Comparison of ENCODE assay signal across 1 cellular context in the genomic region with DNA sequence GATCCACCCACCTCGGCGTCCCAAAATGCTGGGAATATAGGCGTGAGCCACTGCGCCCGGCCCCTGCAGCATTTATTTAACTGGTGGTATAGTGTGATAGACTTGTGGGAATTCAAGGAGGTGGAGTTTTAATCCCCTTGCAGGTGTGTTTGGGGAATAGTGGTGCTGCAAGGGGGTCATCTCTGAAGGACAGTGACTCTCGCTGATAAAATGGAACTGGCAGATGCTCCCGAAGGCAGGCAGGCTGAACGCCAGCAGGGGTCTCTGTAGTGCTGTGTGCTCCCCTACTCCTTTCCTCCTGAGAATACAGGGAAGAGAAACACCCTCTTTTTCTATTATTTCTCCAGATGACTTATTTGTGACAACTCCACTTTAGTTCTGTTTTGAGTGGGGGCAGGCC.
A peak's percentile ranks its signal among the peaks of the same experiment; 100 is the strongest.
TF ChIP-seq lines count a peak whose summit lies in the region.

No MANE protein-coding gene starts in this region.

TF ChIP-seq in K562, 482 proteins besides CTCF, POLR2A, EP300 and RAD21 (continues in another document):
- TF ChIP-seq ZNF830 (CRISPR knock-in tag; IDR thresholded peaks at IDR 0.05) (no peak), CHD2 (IDR thresholded peaks at IDR 0.05; ENCODE audit: low read depth, low read length) (no peak), COPS2 (conservative IDR thresholded peaks at IDR 0.05) (no peak), FOSL1 (tag; conservative IDR thresholded peaks at IDR 0.05) (no peak), GATAD2B (IDR thresholded peaks at IDR 0.05; ENCODE audit: borderline replicate concordance) (peak; percentile 26; the same call in 1 of the 2 replicates), MCM7 (IDR thresholded peaks at IDR 0.05) (no peak), JUND (IDR thresholded peaks at IDR 0.05; ENCODE audit: borderline replicate concordance, low read depth, low read length) (0 out of 2 replicates have a peak, but pooled peaks have one; percentile 3), JUND (tag; IDR thresholded peaks at IDR 0.05; ENCODE audit: borderline replicate concordance, low read depth, low read length) (no peak; the same call in 2 of the 3 replicates), ZNF12 (CRISPR knock-in tag; IDR thresholded peaks at IDR 0.05) (no peak), DIDO1 (tag; IDR thresholded peaks at IDR 0.05; ENCODE audit: low read depth) (no peak), HLTF (IDR thresholded peaks at IDR 0.05) (no peak), HMG20A (CRISPR knock-in tag; conservative IDR thresholded peaks at IDR 0.05) (no peak), MITF (IDR thresholded peaks at IDR 0.05) (no peak), ZNF431 (CRISPR knock-in tag; IDR thresholded peaks at IDR 0.05) (no peak), HDAC1 (IDR thresholded peaks at IDR 0.05) (no peak), ATF7 (IDR thresholded peaks at IDR 0.05) (0 out of 2 replicates have a peak, but pooled peaks have one; percentile 14), SRSF1 (IDR thresholded peaks at IDR 0.05; ENCODE audit: low read depth, low read length) (no peak), KAT7 (CRISPR knock-in tag; IDR thresholded peaks at IDR 0.05; ENCODE audit: borderline replicate concordance) (no peak), ZNF639 (CRISPR knock-in tag; conservative IDR thresholded peaks at IDR 0.05 in 1 of 2, IDR thresholded peaks at IDR 0.05 in 1 of 2) (no peak), DMBX1 (CRISPR knock-in tag; IDR thresholded peaks at IDR 0.05; ENCODE audit: borderline replicate concordance) (no peak), ZNF174 (CRISPR knock-in tag; IDR thresholded peaks at IDR 0.05) (no peak), PHB (CRISPR knock-in tag; IDR thresholded peaks at IDR 0.05) (no peak), CTBP1 (IDR thresholded peaks at IDR 0.05; ENCODE audit: borderline replicate concordance) (peak; percentile 54), YY1 (IDR thresholded peaks at IDR 0.05; ENCODE audit: borderline replicate concordance in 1 of 3, control insufficient read depth in 1 of 3, extremely low read depth in 1 of 3, insufficient read depth in 3 of 3, insufficient read length in 1 of 3, insufficient replicate concordance in 2 of 3, low read depth in 1 of 3, low read length in 2 of 3) (peak in 1 of 3 experiments; percentile 34), BACH1 (tag; IDR thresholded peaks at IDR 0.05) (0 out of 2 replicates have a peak, but pooled peaks have one; percentile 16), MIER1 (IDR thresholded peaks at IDR 0.05; ENCODE audit: low read depth) (no peak), NFYB (IDR thresholded peaks at IDR 0.05; ENCODE audit: extremely low read depth, insufficient read length) (no peak), ILF3 (IDR thresholded peaks at IDR 0.05; ENCODE audit: borderline replicate concordance) (no peak), TBL1XR1 (IDR thresholded peaks at IDR 0.05; ENCODE audit: low read length in 2 of 2) (no peak), KLF13 (tag; IDR thresholded peaks at IDR 0.05; ENCODE audit: borderline replicate concordance, low read depth) (peak; percentile 17; the same call in 1 of the 2 replicates), SMARCA5 (IDR thresholded peaks at IDR 0.05) (no peak), GTF2F1 (IDR thresholded peaks at IDR 0.05; ENCODE audit: low read depth, low read length) (no peak), ATF1 (CRISPR knock-in tag; IDR thresholded peaks at IDR 0.05) (no peak), ATF1 (tag; IDR thresholded peaks at IDR 0.05) (0 out of 2 replicates have a peak, but pooled peaks have one; percentile 12), DEAF1 (CRISPR knock-in tag; IDR thresholded peaks at IDR 0.05) (peak; percentile 83), CTCFL (IDR thresholded peaks at IDR 0.05; ENCODE audit: borderline replicate concordance, insufficient read depth, low read depth, low read length, poor library complexity, severe bottlenecking) (peak; percentile 81), CAMTA2 (CRISPR knock-in tag; conservative IDR thresholded peaks at IDR 0.05) (no peak), KLF16 (IDR thresholded peaks at IDR 0.05) (peak; percentile 70), FOXO4 (CRISPR knock-in tag; IDR thresholded peaks at IDR 0.05) (no peak), SNIP1 (IDR thresholded peaks at IDR 0.05; ENCODE audit: low read depth) (no peak), NR3C1 (CRISPR knock-in tag; IDR thresholded peaks at IDR 0.05) (no peak), CBX8 (IDR thresholded peaks at IDR 0.05; ENCODE audit: borderline replicate concordance, extremely low read depth, low read depth, low read length, poor library complexity, severe bottlenecking) (no peak), SP2 (IDR thresholded peaks at IDR 0.05; ENCODE audit: extremely low read depth, low read depth, low read length, poor library complexity, severe bottlenecking) (no peak), RCOR1 (IDR thresholded peaks at IDR 0.05; ENCODE audit: borderline replicate concordance in 1 of 2, low read depth in 2 of 2, low read length in 2 of 2) (peak in 1 of 2 experiments; percentile 70; a peak in 2 of 4 replicates), TOE1 (IDR thresholded peaks at IDR 0.05; ENCODE audit: borderline replicate concordance) (no peak), TOE1 (CRISPR knock-in tag; IDR thresholded peaks at IDR 0.05; ENCODE audit: borderline replicate concordance, low read depth) (no peak), MYC (IDR thresholded peaks at IDR 0.05; ENCODE audit: low read depth, low read length) (0 out of 2 replicates have a peak, but pooled peaks have one; percentile 19), MYC (CRISPR knock-in tag; IDR thresholded peaks at IDR 0.05; ENCODE audit: borderline replicate concordance, low read depth) (no peak), ZNF644 (tag; IDR thresholded peaks at IDR 0.05; ENCODE audit: low read depth) (no peak), CC2D1A (IDR thresholded peaks at IDR 0.05) (no peak), STAT5B (CRISPR knock-in tag; IDR thresholded peaks at IDR 0.05) (no peak), KDM1A (IDR thresholded peaks at IDR 0.05) (peak; percentile 34 to 40; a peak in 2 of 4 replicates), NONO (IDR thresholded peaks at IDR 0.05; ENCODE audit: low read depth in 2 of 2, low read length in 1 of 2) (0 out of 4 replicates have a peak, but pooled peaks of 1 of the 2 experiments have one; percentile 28), SAFB (IDR thresholded peaks at IDR 0.05; ENCODE audit: borderline replicate concordance, low read depth, low read length) (no peak), MTA3 (IDR thresholded peaks at IDR 0.05; ENCODE audit: borderline replicate concordance) (peak; percentile 41; the same call in 1 of the 2 replicates), MTF1 (CRISPR knock-in tag; IDR thresholded peaks at IDR 0.05; ENCODE audit: borderline replicate concordance) (no peak)
- TF ChIP-seq, protein P1, sequence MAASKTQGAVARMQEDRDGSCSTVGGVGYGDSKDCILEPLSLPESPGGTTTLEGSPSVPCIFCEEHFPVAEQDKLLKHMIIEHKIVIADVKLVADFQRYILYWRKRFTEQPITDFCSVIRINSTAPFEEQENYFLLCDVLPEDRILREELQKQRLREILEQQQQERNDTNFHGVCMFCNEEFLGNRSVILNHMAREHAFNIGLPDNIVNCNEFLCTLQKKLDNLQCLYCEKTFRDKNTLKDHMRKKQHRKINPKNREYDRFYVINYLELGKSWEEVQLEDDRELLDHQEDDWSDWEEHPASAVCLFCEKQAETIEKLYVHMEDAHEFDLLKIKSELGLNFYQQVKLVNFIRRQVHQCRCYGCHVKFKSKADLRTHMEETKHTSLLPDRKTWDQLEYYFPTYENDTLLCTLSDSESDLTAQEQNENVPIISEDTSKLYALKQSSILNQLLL (CRISPR knock-in tag; IDR thresholded peaks at IDR 0.05; ENCODE audit: borderline replicate concordance), result no peak
- TF ChIP-seq, protein P2, sequence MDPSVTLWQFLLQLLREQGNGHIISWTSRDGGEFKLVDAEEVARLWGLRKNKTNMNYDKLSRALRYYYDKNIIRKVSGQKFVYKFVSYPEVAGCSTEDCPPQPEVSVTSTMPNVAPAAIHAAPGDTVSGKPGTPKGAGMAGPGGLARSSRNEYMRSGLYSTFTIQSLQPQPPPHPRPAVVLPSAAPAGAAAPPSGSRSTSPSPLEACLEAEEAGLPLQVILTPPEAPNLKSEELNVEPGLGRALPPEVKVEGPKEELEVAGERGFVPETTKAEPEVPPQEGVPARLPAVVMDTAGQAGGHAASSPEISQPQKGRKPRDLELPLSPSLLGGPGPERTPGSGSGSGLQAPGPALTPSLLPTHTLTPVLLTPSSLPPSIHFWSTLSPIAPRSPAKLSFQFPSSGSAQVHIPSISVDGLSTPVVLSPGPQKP (CRISPR knock-in tag; IDR thresholded peaks at IDR 0.05), result no peak
- TF ChIP-seq, protein P3, sequence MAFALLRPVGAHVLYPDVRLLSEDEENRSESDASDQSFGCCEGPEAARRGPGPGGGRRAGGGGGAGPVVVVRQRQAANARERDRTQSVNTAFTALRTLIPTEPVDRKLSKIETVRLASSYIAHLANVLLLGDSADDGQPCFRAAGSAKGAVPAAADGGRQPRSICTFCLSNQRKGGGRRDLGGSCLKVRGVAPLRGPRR (CRISPR knock-in tag; IDR thresholded peaks at IDR 0.05), result no peak
- TF ChIP-seq, protein P4, sequence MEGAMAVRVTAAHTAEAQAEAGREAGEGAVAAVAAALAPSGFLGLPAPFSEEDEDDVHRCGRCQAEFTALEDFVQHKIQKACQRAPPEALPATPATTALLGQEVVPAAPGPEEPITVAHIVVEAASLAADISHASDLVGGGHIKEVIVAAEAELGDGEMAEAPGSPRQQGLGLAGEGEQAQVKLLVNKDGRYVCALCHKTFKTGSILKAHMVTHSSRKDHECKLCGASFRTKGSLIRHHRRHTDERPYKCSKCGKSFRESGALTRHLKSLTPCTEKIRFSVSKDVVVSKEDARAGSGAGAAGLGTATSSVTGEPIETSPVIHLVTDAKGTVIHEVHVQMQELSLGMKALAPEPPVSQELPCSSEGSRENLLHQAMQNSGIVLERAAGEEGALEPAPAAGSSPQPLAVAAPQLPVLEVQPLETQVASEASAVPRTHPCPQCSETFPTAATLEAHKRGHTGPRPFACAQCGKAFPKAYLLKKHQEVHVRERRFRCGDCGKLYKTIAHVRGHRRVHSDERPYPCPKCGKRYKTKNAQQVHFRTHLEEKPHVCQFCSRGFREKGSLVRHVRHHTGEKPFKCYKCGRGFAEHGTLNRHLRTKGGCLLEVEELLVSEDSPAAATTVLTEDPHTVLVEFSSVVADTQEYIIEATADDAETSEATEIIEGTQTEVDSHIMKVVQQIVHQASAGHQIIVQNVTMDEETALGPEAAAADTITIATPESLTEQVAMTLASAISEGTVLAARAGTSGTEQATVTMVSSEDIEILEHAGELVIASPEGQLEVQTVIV (CRISPR knock-in tag; IDR thresholded peaks at IDR 0.05; ENCODE audit: borderline replicate concordance), result no peak
